ENCODE assay signal across 1 cellular context in the genomic region with DNA sequence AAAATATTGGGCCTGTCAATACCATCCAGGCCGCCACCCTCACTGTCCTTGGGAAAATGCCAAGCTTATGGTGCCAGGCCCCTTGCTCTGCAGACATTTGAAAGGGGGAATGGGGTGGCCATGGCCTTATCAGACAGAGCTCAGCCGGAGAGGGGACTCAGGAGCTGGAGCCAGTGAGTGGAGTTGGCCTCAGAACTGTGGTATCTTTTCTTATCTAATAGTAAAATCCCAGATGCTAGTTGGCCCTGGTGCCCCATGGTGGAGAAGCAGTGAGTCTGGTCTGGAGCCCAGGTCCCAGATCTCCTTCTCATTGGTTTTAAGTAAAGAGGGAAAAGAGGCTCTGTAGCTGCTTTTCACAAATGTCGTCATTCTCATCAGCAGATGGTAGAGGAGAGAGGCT.
TF ChIP-seq lines count a peak whose summit lies in the region.

No MANE protein-coding gene starts in this region.

TF ChIP-seq in SK-N-SH, 30 proteins besides CTCF, POLR2A, EP300 and RAD21 (continued from another document):
- no peak for TF ChIP-seq REST (IDR thresholded peaks at IDR 0.05; ENCODE audit: low read depth, low read length)
- no peak for TF ChIP-seq FOXJ3 (CRISPR knock-in tag; IDR thresholded peaks at IDR 0.05)
- TF ChIP-seq NFIC (IDR thresholded peaks at IDR 0.05; ENCODE audit: borderline replicate concordance), result no peak
- no peak for TF ChIP-seq SMC3 (IDR thresholded peaks at IDR 0.05; ENCODE audit: low read depth, low read length)
